31 cellular contexts compared by ENCODE assay signal in the genomic region with DNA sequence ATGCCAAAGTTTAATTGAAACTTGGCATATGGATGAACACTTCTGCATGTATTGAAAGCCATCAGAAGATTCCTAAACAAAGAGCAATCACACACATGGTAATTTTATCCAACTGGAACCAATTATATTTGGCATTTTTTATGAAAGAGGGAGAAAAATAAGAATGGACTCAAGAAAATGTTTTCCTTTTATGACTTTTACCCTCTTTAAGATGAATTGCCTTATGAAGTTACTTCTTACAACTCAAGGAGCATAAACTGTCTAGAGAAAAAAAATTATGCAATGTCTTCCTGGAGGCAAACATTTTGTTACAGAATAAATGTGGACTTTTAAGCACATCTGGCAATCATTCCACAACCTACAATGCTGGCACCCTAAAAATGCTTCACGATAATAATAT. TPM values are rescaled to one million over a fixed set of nuclear protein-coding genes. Genes with fewer than 3 reads are reported as not detected.
"Had no signal": no experiment of that assay in that cellular context is flagged by ENCODE, and none has a peak within 500 bp of the region (broad histone marks: within the 10 kb centered on the region; RNA-seq: fewer than 3 reads in every experiment).

No MANE protein-coding gene starts in this region.

- H2AFZ ChIP-seq: neural progenitor cell had no signal

- H3K4me1 Mint-ChIP-seq: naive thymus-derived CD4-positive, alpha-beta T cell; stimulated activated naive CD8-positive, alpha-beta T cell treated with anti-CD3 and anti-CD28 coated beads, Interleukin-15, amount 100 ng/mL, for 72 hours had no signal

- H3K36me3 Mint-ChIP-seq: naive thymus-derived CD4-positive, alpha-beta T cell had no signal

- H3K4me1 ChIP-seq: heart right ventricle, left lung, prostate gland, right atrium auricular region, suprapubic skin, transverse colon, uterus had no signal

- H3K27ac Mint-ChIP-seq: naive thymus-derived CD4-positive, alpha-beta T cell; nephron; neural progenitor cell; stimulated activated naive CD8-positive, alpha-beta T cell treated with anti-CD3 and anti-CD28 coated beads, Interleukin-15, amount 100 ng/mL, for 72 hours had no signal

- H3K9me3 ChIP-seq: esophagus squamous epithelium, prostate gland, suprapubic skin, transverse colon, upper lobe of right lung, uterus had no signal

- H3K4me3 Mint-ChIP-seq: naive thymus-derived CD4-positive, alpha-beta T cell; nephron; neural progenitor cell; stimulated activated naive CD8-positive, alpha-beta T cell treated with anti-CD3 and anti-CD28 coated beads, Interleukin-15, amount 100 ng/mL, for 72 hours had no signal

- DNase-seq: dermis blood vessel endothelial cell; effector memory CD4-positive, alpha-beta T cell; esophagus squamous epithelium; foreskin melanocyte; glutamatergic neuron; heart right ventricle; hippocampal formation; left cardiac atrium; left lung; mesendoderm; midbrain; naive thymus-derived CD4-positive, alpha-beta T cell; stimulated activated CD4-positive, alpha-beta T cell treated with anti-CD3 and anti-CD28 coated beads, Interleukin-12 subunit alpha, Interleukin-12 subunit beta, amount 100 ng/mL, for 4 hours; stimulated activated CD4-positive, alpha-beta T cell treated with anti-CD3 and anti-CD28 coated beads, Interleukin-1b, Interleukin-23, amount 100 ng/mL, for 48 hours; stimulated activated CD4-positive, alpha-beta T cell treated with anti-CD3 and anti-CD28 coated beads, Interleukin-4, amount 100 ng/mL, for 1 hour; stimulated activated CD8-positive, alpha-beta memory T cell treated with anti-CD3 and anti-CD28 coated beads, Interleukin-4, amount 100 ng/mL, for 48 hours; stimulated activated naive CD4-positive, alpha-beta T cell; stimulated activated naive CD8-positive, alpha-beta T cell treated with anti-CD3 and anti-CD28 coated beads, Interleukin-15, amount 100 ng/mL, for 72 hours; transverse colon; upper lobe of right lung; uterus had no signal

- H3K4me3 ChIP-seq: coronary artery, esophagus squamous epithelium, heart right ventricle, left lung, neural progenitor cell, prostate gland, right atrium auricular region, smooth muscle cell, suprapubic skin, transverse colon, upper lobe of right lung, uterus had no signal

- H3K9ac ChIP-seq: neural progenitor cell had no signal

- H3K4me2 ChIP-seq: neural progenitor cell, smooth muscle cell had no signal

- H3K27me3 ChIP-seq: right atrium auricular region, upper lobe of right lung, uterus had no signal

- ATAC-seq: heart right ventricle; left cardiac atrium; left lung; naive thymus-derived CD4-positive, alpha-beta T cell; sciatic nerve; stimulated activated naive CD8-positive, alpha-beta T cell treated with anti-CD3 and anti-CD28 coated beads, Interleukin-15, amount 100 ng/mL, for 72 hours; upper lobe of right lung had no signal

- H3K36me3 ChIP-seq: esophagus squamous epithelium, heart right ventricle, left lung, neural progenitor cell, prostate gland, right atrium auricular region, suprapubic skin, transverse colon, upper lobe of right lung, uterus had no signal

- H3K27ac ChIP-seq: coronary artery, esophagus squamous epithelium, heart right ventricle, left lung, neural progenitor cell, prostate gland, right atrium auricular region, suprapubic skin, transverse colon, upper lobe of right lung, uterus had no signal

RNA-seq across cellular contexts. Expression of gene TRPC6, which starts 7.3 kb away (rescaled TPM):
- total RNA-seq: endothelial cell of umbilical vein; kidney epithelial cell; naive thymus-derived CD4-positive, alpha-beta T cell had no signal
- polyA plus RNA-seq: endothelial cell of umbilical vein; naive thymus-derived CD4-positive, alpha-beta T cell; smooth muscle cell had no signal
